Comparison of ENCODE assay signal across 12 cellular contexts in the genomic region with DNA sequence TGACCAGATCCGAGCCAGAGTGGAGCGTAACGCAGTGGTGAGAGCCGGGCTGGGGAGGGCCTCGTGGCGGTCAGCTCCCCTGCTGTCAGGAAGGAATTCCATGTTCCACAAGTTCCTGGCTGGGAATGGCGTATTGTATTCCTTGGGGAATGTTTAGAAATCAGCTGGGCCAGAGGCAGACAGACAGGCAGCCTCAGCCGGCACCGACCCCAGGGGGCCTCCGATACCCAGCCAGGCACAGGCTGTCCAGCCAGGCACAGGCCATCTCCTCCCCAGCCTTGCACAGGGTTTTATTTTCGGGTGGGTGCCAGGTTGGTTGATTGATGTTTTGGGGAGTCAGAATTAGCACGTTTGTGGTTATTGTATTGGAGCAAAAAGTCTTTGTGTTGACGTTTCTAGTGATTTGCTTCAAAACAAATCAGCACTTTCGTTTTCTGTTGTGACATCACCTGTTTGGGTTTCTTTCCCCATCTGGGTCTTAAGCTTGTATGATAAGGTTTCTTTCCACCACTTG.
A peak's percentile ranks its signal among the peaks of the same experiment; 100 is the strongest.
DNase-seq lines count a peak whose midpoint lies in the region; ATAC-seq, FAIRE-seq and TF ChIP-seq lines count a peak whose summit lies in the region.
"Had no signal": no experiment of that assay in that cellular context is flagged by ENCODE, and none has a peak within 500 bp of the region (broad histone marks: within the 10 kb centered on the region; RNA-seq: fewer than 3 reads in every experiment).

No MANE protein-coding gene starts in this region.

- TF ChIP-seq RAD21 in H1 (IDR thresholded peaks at IDR 0.05 in 1 of 2, conservative IDR thresholded peaks at IDR 0.05 in 1 of 2; ENCODE audit: low read depth in 2 of 2, low read length in 2 of 2): no peak

- DNase-seq in H1 (ENCODE audit: low read depth in 1 of 2, low spot score in 2 of 2): no peak
- no peak for DNase-seq in left lung
- peak; percentile 28 for DNase-seq in smooth muscle cell of the brain vasculature (ENCODE audit: low read depth, low spot score)
- DNase-seq in NCI-H2196 (lab: John Stamatoyannopoulos, UW; ENCODE audit: unreplicated experiment): no peak
- DNase-seq in DMS 273 (lab: John Stamatoyannopoulos, UW; ENCODE audit: unreplicated experiment): no peak
- DNase-seq: activated effector memory CD4-positive, alpha-beta T cell treated with Interleukin-2 at 50 U/mL for 16 hours; natural killer cell; stimulated activated CD4-positive, alpha-beta T cell treated with anti-CD3 and anti-CD28 coated beads, Interleukin-4, amount 100 ng/mL, for 24 hours; transverse colon had no signal

- no peak overlapping the region for H2BK12ac ChIP-seq in H1 (ENCODE audit: low read depth, low read length)

- ATAC-seq in HG02870 (IDR thresholded peaks at IDR 0.05; ENCODE audit: unreplicated experiment): peak; percentile 55
- peak; percentile 6 for ATAC-seq in left lung
- ATAC-seq in HG02798 (IDR thresholded peaks at IDR 0.05; ENCODE audit: poor library complexity, unreplicated experiment): no peak
- no peak for ATAC-seq in HG03045 (IDR thresholded peaks at IDR 0.05; ENCODE audit: unreplicated experiment)

- no peak overlapping the region for H2AFZ ChIP-seq in H1 (ENCODE audit: low read length)

- H3K27ac ChIP-seq in H1 (ENCODE audit: low read depth, low read length) (no peak overlapping the region), left lung (no peak overlapping the region)

- no peak for TF ChIP-seq CTCF in H1 (IDR thresholded peaks at IDR 0.05; ENCODE audit: control extremely low read depth in 1 of 3, insufficient read depth in 1 of 3, low read depth in 1 of 3, low read length in 3 of 3)
- TF ChIP-seq CTCF in left lung (IDR thresholded peaks at IDR 0.05): no peak

- 84% methylated on average over 14 of the region's 14 CpGs; no CpG with 5 or more reads in 1 of the 2 experiments for WGBS in H1 (ENCODE audit: extremely low coverage in 1 of 2, insufficient coverage in 1 of 2, insufficient read length in 1 of 2, insufficient replicate concordance in 2 of 2, low coverage in 1 of 2, low lambda C conversion rate in 2 of 2, missing lambda C conversion rate in 1 of 2), 2 experiments

- no peak overlapping the region for H2BK20ac ChIP-seq in H1 (ENCODE audit: low read length)

- no peak overlapping the region for H4K8ac ChIP-seq in H1 (ENCODE audit: extremely low read depth, insufficient read depth, low read length)

- intact Hi-C loops in left lung (cut with DNase I): no loop called here

- H3K36me3 ChIP-seq in H1 (ENCODE audit: control insufficient read depth in 2 of 4, insufficient read depth in 4 of 4, low read length in 3 of 4): peaks cover 9 to 38% (median 17%) of the 10 kb centered on the region in 4 experiments; a peak in 6 of 8 replicates
- H3K36me3 ChIP-seq in left lung: peaks cover 0 to 89% of the 10 kb centered on the region in 2 donors
- H3K36me3 ChIP-seq: transverse colon had no signal

- H4K91ac ChIP-seq in H1 (replicated peaks; ENCODE audit: insufficient read length, low read length): no peak overlapping the region

- H3K23ac ChIP-seq in H1 (ENCODE audit: insufficient read length): no peak overlapping the region

- no peak for TF ChIP-seq POLR2A in H1 (IDR thresholded peaks at IDR 0.05; ENCODE audit: control extremely low read depth in 1 of 2, low read depth in 2 of 2, low read length in 2 of 2)

- H3K9me3 ChIP-seq in H1 (ENCODE audit: insufficient read depth in 2 of 2, low read depth in 1 of 2, low read length in 1 of 2) (no peaks in the 10 kb centered on the region), left lung (no peaks in the 10 kb centered on the region)
- H3K9me3 ChIP-seq: transverse colon had no signal

- H4K5ac ChIP-seq in H1 (ENCODE audit: insufficient read length, low read depth, low read length): no peak overlapping the region

- CTCF ChIA-PET in H1 (lab: Charles Lee; ENCODE audit: partially characterized antibody): interaction anchor here (1.3 kb wide), 1 partner anchor 32 kb away, joined by 5 read pairs; no protein-coding TSS in a partner anchor

- H3K14ac ChIP-seq in H1 (ENCODE audit: insufficient read length): no peak overlapping the region

- H2BK15ac ChIP-seq in H1 (ENCODE audit: low read length): no peak overlapping the region

- H3K9ac ChIP-seq in H1 (replicated peaks in 1 of 4; ENCODE audit: extremely low read depth in 1 of 4, low read depth in 3 of 4, low read length in 3 of 4): no peak overlapping the region

- no peaks in the 10 kb centered on the region for H3K79me2 ChIP-seq in H1 (ENCODE audit: control insufficient read depth in 1 of 2, insufficient read depth in 2 of 2, low read length in 2 of 2)

- H2BK120ac ChIP-seq in H1 (replicated peaks; ENCODE audit: low read depth, low read length): no peak overlapping the region

- H3K56ac ChIP-seq in H1 (replicated peaks; ENCODE audit: insufficient read length, low read depth, low read length): no peak overlapping the region

- H3K4ac ChIP-seq in H1 (replicated peaks; ENCODE audit: insufficient read length, low read depth, low read length): no peak overlapping the region

- H3K23me2 ChIP-seq in H1 (ENCODE audit: low read depth, low read length): no peaks in the 10 kb centered on the region

- no peak for FAIRE-seq in H1 (lab: Jason Lieb, UNC)

- no peak overlapping the region for H2BK5ac ChIP-seq in H1 (ENCODE audit: low read depth, low read length)

- POLR2A ChIA-PET in H1 (lab: Charles Lee; ENCODE audit: partially characterized antibody): no interaction called here

- H3K27me3 ChIP-seq in H1 (replicated peaks in 1 of 4; ENCODE audit: control insufficient read depth in 3 of 4, extremely low read depth in 1 of 4, insufficient read depth in 3 of 4, low read length in 3 of 4) (no peaks in the 10 kb centered on the region), left lung (no peaks in the 10 kb centered on the region)
- H3K27me3 ChIP-seq: transverse colon had no signal

- H3K4me2 ChIP-seq in H1 (ENCODE audit: insufficient read depth in 1 of 2, low read depth in 2 of 2, low read length in 2 of 2): no peak overlapping the region

- no peak for TF ChIP-seq EP300 in H1 (IDR thresholded peaks at IDR 0.05; ENCODE audit: borderline replicate concordance in 1 of 2, low read depth in 2 of 2, low read length in 2 of 2)

- H3K4me3 ChIP-seq in H1 (ENCODE audit: extremely low read depth in 1 of 4, insufficient read depth in 2 of 4, low read depth in 3 of 4, low read length in 4 of 4) (no peak overlapping the region), left lung (no peak overlapping the region)
- H3K4me3 ChIP-seq: transverse colon had no signal

- no peak overlapping the region for H2AK5ac ChIP-seq in H1 (ENCODE audit: low read depth, low read length)

- H3K4me1 ChIP-seq in H1 (replicated peaks in 1 of 4; ENCODE audit: control insufficient read depth in 3 of 4, insufficient read depth in 4 of 4, low read length in 3 of 4): no peaks in the 10 kb centered on the region
- no peaks in the 10 kb centered on the region for H3K4me1 ChIP-seq in left lung
- H3K4me1 ChIP-seq: transverse colon had no signal

- H3K79me1 ChIP-seq in H1 (ENCODE audit: low read depth, low read length): no peaks in the 10 kb centered on the region; the same call in 1 of the 2 replicates

- peaks cover 7% of the 10 kb centered on the region in 2 experiments for H4K20me1 ChIP-seq in H1 (replicated peaks in 1 of 2; ENCODE audit: control insufficient read depth in 1 of 2, insufficient read depth in 2 of 2, low read length in 2 of 2)

- no peak overlapping the region for H3K18ac ChIP-seq in H1 (ENCODE audit: extremely low read depth, low read length)

TF ChIP-seq in H1, 55 proteins besides CTCF, POLR2A, EP300 and RAD21:
- TF ChIP-seq TEAD4 (IDR thresholded peaks at IDR 0.05; ENCODE audit: low read depth, low read length) (peak; percentile 64), TAF7 (optimal IDR thresholded peaks at IDR 0.05; ENCODE audit: borderline replicate concordance, low read depth, low read length) (no peak), ZNF274 (IDR thresholded peaks at IDR 0.05; ENCODE audit: borderline replicate concordance, extremely low read depth, low read length) (no peak), CBX8 (IDR thresholded peaks at IDR 0.05; ENCODE audit: borderline replicate concordance, low read depth, low read length) (no peak)

Comparison
In these comparisons a context has a peak if more than half of its experiments do, and no peak if none do; other contexts are left out.
1. ATAC-seq: peak in HG02870 (single experiment) and left lung (single experiment); none in HG02798 (single experiment) and HG03045 (single experiment).